In the genomic region with DNA sequence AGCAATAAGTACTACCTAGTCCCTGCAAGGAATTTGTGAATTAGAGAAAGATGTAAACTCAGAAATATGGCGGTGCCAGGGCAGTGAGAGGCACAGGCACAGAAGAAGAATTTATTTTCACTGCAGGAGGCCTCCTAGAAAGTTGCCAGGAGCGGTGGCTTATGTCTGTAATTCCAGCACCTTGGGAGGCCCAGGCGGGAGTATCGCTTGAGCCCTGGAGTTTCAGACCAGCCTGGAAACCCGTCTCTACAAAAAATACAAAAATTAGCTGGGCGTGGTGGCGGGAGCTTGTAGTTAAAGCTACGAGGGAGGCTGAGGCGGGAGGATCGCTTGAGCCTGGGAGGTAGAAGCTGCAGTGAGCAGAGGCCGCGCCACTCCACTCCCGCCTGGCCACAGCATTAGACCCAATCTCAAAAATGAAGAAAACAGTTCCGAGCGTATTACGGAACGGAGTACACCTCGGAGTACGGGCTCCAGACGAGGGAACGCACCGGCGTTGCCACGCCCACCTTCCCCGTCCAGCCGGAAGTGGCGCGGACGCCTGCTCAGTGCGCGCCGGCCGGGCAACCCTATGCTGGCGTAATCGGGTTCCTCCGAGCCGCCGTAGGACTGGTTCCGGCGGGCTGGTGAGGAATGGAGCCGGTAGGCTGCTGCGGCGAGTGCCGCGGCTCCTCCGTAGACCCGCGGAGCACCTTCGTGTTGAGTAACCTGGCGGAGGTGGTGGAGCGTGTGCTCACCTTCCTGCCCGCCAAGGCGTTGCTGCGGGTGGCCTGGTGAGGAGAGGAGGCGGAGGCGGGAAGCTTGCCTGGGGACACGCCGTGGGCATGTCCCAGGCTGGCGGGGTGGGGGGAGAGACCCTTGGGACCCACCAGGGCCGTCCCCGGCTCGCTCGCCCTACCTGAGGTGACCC, we compare ENCODE assay signal across 1 cellular context.
TF ChIP-seq lines count a peak whose summit lies in the region.

FBXO22 (plus strand) TSS at position 548 of the 910 bp plus-strand sequence; CDS start at position 634, 86 bp downstream.

TF ChIP-seq in WTC11, 78 proteins besides CTCF, POLR2A, EP300 and RAD21 (continued from another document and continues in another):
- TF ChIP-seq, protein P1, sequence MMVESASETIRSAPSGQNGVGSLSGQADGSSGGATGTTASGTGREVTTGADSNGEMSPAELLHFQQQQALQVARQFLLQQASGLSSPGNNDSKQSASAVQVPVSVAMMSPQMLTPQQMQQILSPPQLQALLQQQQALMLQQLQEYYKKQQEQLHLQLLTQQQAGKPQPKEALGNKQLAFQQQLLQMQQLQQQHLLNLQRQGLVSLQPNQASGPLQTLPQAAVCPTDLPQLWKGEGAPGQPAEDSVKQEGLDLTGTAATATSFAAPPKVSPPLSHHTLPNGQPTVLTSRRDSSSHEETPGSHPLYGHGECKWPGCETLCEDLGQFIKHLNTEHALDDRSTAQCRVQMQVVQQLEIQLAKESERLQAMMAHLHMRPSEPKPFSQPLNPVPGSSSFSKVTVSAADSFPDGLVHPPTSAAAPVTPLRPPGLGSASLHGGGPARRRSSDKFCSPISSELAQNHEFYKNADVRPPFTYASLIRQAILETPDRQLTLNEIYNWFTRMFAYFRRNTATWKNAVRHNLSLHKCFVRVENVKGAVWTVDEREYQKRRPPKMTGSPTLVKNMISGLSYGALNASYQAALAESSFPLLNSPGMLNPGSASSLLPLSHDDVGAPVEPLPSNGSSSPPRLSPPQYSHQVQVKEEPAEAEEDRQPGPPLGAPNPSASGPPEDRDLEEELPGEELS (CRISPR knock-in tag; IDR thresholded peaks at IDR 0.05) = peak; percentile 91
- TF ChIP-seq, protein P2, sequence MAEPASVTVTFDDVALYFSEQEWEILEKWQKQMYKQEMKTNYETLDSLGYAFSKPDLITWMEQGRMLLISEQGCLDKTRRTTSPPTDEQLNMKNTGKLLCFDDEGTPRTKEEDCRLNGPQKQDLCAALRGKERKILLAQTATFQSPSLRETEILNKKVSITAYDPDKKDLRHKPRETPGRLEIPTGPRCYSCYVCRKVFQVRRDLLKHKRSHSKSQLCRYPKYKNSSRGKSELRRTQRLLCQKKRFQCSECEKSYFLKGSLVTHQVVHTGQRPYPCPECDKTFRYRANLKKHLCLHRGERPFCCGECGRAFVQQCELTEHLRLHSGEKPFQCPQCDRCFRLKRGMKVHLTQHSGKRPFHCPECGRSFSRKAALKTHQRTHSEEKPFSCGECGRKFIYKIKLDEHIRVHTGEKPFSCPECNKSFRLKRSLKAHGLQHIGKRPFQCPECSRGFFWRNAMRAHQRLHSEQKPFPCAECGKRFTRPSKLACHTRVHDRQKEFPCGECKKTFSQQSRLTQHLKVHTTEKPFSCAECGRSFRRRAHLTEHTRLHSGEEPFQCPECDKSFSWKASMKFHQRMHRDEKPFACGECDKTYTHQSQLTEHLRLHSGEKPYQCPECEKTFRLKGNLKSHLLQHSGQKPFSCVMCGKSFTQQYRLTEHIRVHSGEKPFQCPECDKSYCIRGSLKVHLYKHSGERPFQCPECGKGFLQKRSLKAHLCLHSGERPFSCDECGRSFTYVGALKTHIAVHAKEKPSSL (CRISPR knock-in tag; conservative IDR thresholded peaks at IDR 0.05) = no peak
- peak; percentile 94 for TF ChIP-seq GABPB1 (CRISPR knock-in tag; IDR thresholded peaks at IDR 0.05)
- TF ChIP-seq, protein P3, sequence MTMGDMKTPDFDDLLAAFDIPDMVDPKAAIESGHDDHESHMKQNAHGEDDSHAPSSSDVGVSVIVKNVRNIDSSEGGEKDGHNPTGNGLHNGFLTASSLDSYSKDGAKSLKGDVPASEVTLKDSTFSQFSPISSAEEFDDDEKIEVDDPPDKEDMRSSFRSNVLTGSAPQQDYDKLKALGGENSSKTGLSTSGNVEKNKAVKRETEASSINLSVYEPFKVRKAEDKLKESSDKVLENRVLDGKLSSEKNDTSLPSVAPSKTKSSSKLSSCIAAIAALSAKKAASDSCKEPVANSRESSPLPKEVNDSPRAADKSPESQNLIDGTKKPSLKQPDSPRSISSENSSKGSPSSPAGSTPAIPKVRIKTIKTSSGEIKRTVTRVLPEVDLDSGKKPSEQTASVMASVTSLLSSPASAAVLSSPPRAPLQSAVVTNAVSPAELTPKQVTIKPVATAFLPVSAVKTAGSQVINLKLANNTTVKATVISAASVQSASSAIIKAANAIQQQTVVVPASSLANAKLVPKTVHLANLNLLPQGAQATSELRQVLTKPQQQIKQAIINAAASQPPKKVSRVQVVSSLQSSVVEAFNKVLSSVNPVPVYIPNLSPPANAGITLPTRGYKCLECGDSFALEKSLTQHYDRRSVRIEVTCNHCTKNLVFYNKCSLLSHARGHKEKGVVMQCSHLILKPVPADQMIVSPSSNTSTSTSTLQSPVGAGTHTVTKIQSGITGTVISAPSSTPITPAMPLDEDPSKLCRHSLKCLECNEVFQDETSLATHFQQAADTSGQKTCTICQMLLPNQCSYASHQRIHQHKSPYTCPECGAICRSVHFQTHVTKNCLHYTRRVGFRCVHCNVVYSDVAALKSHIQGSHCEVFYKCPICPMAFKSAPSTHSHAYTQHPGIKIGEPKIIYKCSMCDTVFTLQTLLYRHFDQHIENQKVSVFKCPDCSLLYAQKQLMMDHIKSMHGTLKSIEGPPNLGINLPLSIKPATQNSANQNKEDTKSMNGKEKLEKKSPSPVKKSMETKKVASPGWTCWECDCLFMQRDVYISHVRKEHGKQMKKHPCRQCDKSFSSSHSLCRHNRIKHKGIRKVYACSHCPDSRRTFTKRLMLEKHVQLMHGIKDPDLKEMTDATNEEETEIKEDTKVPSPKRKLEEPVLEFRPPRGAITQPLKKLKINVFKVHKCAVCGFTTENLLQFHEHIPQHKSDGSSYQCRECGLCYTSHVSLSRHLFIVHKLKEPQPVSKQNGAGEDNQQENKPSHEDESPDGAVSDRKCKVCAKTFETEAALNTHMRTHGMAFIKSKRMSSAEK (CRISPR knock-in tag; IDR thresholded peaks at IDR 0.05; ENCODE audit: borderline replicate concordance) = no peak
- TF ChIP-seq ZNF317 (CRISPR knock-in tag; IDR thresholded peaks at IDR 0.05; ENCODE audit: borderline replicate concordance, low read depth) = no peak
- TF ChIP-seq, protein P4, sequence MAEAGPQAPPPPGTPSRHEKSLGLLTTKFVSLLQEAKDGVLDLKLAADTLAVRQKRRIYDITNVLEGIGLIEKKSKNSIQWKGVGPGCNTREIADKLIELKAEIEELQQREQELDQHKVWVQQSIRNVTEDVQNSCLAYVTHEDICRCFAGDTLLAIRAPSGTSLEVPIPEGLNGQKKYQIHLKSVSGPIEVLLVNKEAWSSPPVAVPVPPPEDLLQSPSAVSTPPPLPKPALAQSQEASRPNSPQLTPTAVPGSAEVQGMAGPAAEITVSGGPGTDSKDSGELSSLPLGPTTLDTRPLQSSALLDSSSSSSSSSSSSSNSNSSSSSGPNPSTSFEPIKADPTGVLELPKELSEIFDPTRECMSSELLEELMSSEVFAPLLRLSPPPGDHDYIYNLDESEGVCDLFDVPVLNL (CRISPR knock-in tag; IDR thresholded peaks at IDR 0.05; ENCODE audit: borderline replicate concordance, low read depth) = 0 out of 2 replicates have a peak, but pooled peaks have one; percentile 44
- TF ChIP-seq SMAD3 (CRISPR knock-in tag; IDR thresholded peaks at IDR 0.05; ENCODE audit: borderline replicate concordance) = no peak
- TF ChIP-seq RORB (CRISPR knock-in tag; IDR thresholded peaks at IDR 0.05) = no peak
- peak; percentile 81 for TF ChIP-seq ZNF121 (CRISPR knock-in tag; IDR thresholded peaks at IDR 0.05)
- peak; percentile 32; the same call in 1 of the 2 replicates for TF ChIP-seq TCF7 (CRISPR knock-in tag; IDR thresholded peaks at IDR 0.05; ENCODE audit: low read depth)
- no peak for TF ChIP-seq ZMAT4 (CRISPR knock-in tag; IDR thresholded peaks at IDR 0.05)
- TF ChIP-seq PREB (CRISPR knock-in tag; IDR thresholded peaks at IDR 0.05; ENCODE audit: borderline replicate concordance) = no peak
- TF ChIP-seq ZNF281 (CRISPR knock-in tag; IDR thresholded peaks at IDR 0.05) = no peak
- TF ChIP-seq, protein P5, sequence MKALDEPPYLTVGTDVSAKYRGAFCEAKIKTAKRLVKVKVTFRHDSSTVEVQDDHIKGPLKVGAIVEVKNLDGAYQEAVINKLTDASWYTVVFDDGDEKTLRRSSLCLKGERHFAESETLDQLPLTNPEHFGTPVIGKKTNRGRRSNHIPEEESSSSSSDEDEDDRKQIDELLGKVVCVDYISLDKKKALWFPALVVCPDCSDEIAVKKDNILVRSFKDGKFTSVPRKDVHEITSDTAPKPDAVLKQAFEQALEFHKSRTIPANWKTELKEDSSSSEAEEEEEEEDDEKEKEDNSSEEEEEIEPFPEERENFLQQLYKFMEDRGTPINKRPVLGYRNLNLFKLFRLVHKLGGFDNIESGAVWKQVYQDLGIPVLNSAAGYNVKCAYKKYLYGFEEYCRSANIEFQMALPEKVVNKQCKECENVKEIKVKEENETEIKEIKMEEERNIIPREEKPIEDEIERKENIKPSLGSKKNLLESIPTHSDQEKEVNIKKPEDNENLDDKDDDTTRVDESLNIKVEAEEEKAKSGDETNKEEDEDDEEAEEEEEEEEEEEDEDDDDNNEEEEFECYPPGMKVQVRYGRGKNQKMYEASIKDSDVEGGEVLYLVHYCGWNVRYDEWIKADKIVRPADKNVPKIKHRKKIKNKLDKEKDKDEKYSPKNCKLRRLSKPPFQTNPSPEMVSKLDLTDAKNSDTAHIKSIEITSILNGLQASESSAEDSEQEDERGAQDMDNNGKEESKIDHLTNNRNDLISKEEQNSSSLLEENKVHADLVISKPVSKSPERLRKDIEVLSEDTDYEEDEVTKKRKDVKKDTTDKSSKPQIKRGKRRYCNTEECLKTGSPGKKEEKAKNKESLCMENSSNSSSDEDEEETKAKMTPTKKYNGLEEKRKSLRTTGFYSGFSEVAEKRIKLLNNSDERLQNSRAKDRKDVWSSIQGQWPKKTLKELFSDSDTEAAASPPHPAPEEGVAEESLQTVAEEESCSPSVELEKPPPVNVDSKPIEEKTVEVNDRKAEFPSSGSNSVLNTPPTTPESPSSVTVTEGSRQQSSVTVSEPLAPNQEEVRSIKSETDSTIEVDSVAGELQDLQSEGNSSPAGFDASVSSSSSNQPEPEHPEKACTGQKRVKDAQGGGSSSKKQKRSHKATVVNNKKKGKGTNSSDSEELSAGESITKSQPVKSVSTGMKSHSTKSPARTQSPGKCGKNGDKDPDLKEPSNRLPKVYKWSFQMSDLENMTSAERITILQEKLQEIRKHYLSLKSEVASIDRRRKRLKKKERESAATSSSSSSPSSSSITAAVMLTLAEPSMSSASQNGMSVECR (CRISPR knock-in tag; IDR thresholded peaks at IDR 0.05; ENCODE audit: borderline replicate concordance) = peak; percentile 82; the same call in 1 of the 2 replicates
- TF ChIP-seq, protein P6, sequence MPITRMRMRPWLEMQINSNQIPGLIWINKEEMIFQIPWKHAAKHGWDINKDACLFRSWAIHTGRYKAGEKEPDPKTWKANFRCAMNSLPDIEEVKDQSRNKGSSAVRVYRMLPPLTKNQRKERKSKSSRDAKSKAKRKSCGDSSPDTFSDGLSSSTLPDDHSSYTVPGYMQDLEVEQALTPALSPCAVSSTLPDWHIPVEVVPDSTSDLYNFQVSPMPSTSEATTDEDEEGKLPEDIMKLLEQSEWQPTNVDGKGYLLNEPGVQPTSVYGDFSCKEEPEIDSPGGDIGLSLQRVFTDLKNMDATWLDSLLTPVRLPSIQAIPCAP (CRISPR knock-in tag; IDR thresholded peaks at IDR 0.05) = no peak
- TF ChIP-seq, protein P7, sequence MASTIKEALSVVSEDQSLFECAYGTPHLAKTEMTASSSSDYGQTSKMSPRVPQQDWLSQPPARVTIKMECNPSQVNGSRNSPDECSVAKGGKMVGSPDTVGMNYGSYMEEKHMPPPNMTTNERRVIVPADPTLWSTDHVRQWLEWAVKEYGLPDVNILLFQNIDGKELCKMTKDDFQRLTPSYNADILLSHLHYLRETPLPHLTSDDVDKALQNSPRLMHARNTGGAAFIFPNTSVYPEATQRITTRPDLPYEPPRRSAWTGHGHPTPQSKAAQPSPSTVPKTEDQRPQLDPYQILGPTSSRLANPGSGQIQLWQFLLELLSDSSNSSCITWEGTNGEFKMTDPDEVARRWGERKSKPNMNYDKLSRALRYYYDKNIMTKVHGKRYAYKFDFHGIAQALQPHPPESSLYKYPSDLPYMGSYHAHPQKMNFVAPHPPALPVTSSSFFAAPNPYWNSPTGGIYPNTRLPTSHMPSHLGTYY (CRISPR knock-in tag; IDR thresholded peaks at IDR 0.05) = no peak; the same call in 1 of the 2 replicates
- TF ChIP-seq, protein P8, sequence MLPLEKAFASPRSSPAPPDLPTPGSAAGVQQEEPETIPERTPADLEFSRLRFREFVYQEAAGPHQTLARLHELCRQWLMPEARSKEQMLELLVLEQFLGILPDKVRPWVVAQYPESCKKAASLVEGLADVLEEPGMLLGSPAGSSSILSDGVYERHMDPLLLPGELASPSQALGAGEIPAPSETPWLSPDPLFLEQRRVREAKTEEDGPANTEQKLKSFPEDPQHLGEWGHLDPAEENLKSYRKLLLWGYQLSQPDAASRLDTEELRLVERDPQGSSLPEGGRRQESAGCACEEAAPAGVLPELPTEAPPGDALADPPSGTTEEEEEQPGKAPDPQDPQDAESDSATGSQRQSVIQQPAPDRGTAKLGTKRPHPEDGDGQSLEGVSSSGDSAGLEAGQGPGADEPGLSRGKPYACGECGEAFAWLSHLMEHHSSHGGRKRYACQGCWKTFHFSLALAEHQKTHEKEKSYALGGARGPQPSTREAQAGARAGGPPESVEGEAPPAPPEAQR (CRISPR knock-in tag; IDR thresholded peaks at IDR 0.05) = no peak
- no peak for TF ChIP-seq JUN (CRISPR knock-in tag; IDR thresholded peaks at IDR 0.05)
- TF ChIP-seq MXD4 (CRISPR knock-in tag; IDR thresholded peaks at IDR 0.05; ENCODE audit: borderline replicate concordance) = no peak
- no peak for TF ChIP-seq ZNF219 (CRISPR knock-in tag; IDR thresholded peaks at IDR 0.05; ENCODE audit: borderline replicate concordance)
- TF ChIP-seq ETV6 (CRISPR knock-in tag; IDR thresholded peaks at IDR 0.05) = peak; percentile 90
